Comparison of ENCODE assay signal across 23 cellular contexts in the genomic region with DNA sequence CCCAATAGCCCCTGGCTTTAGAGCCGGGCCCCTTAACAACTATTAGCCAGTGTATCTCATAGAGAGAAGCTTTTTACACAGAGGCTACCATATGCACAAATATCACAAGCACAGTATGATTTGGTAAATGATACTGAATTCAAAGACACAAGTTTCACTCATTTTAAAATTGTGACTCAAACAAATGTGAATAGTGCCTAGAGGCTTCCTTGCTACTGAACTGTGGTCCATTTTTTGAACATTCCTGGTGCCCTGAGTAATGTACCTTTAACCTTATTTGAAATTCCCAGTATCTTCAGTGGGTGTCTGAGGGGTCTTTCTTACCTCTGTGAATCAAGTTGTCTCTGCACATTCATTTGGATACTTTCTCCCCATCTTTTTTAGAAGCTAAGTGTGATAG.
DNase-seq lines count a peak whose midpoint lies in the region; ATAC-seq, FAIRE-seq and TF ChIP-seq lines count a peak whose summit lies in the region.
"Had no signal": no experiment of that assay in that cellular context is flagged by ENCODE, and none has a peak within 500 bp of the region (broad histone marks: within the 10 kb centered on the region; RNA-seq: fewer than 3 reads in every experiment).

No MANE protein-coding gene starts in this region.

- no peak overlapping the region for H3K9ac ChIP-seq in subcutaneous abdominal adipose tissue (ENCODE audit: low read length in 5 of 5)

- H3K36me3 ChIP-seq in bronchial epithelial cell (ENCODE audit: control insufficient read depth, insufficient read depth, low read length) (no peaks in the 10 kb centered on the region), subcutaneous abdominal adipose tissue (ENCODE audit: control insufficient read depth in 5 of 5, insufficient read depth in 5 of 5, low read length in 5 of 5) (no peaks in the 10 kb centered on the region), stomach (no peaks in the 10 kb centered on the region)
- H3K36me3 ChIP-seq: MG63 had no signal

- H3K27me3 Mint-ChIP-seq in activated T-cell treated with anti-CD3 and anti-CD28 coated beads, Interleukin-2, amount 50 U/mL, for 4 hours (ENCODE audit: low read depth) = no peaks in the 10 kb centered on the region
- H3K27me3 Mint-ChIP-seq: CD4-positive, alpha-beta memory T cell; effector memory CD8-positive, alpha-beta T cell; naive B cell had no signal

- no peak for TF ChIP-seq POLR2A in stomach (IDR thresholded peaks at IDR 0.05)

- no peak overlapping the region for H3K4me3 Mint-ChIP-seq in activated T-cell treated with anti-CD3 and anti-CD28 coated beads, Interleukin-2, amount 50 U/mL, for 4 hours
- H3K4me3 Mint-ChIP-seq: effector memory CD8-positive, alpha-beta T cell had no signal

- H3K27me3 ChIP-seq in bronchial epithelial cell (ENCODE audit: control insufficient read depth, insufficient read depth, low read length) (no peaks in the 10 kb centered on the region), subcutaneous abdominal adipose tissue (ENCODE audit: control insufficient read depth in 5 of 5, insufficient read depth in 4 of 5, low read length in 5 of 5) (no peaks in the 10 kb centered on the region), stomach (no peaks in the 10 kb centered on the region)
- H3K27me3 ChIP-seq: hepatocyte, MG63 had no signal

- no peak for DNase-seq in activated T-cell treated with anti-CD3 and anti-CD28 coated beads, Interleukin-2, amount 50 U/mL, for 4 hours
- DNase-seq in activated T-cell treated with anti-CD3 and anti-CD28 coated beads, Interleukin-2, amount 50 U/mL, for 48 hours = no peak
- DNase-seq in RPMI7951 (ENCODE audit: low read depth) (peak; percentile 54), bronchial epithelial cell (ENCODE audit: low read depth) (peak; percentile 44), stomach (no peak)
- DNase-seq: activated CD4-positive, alpha-beta T cell treated with anti-CD3 and anti-CD28 coated beads for 48 hours; amygdala; CD4-positive, alpha-beta memory T cell; DMS53; effector memory CD8-positive, alpha-beta T cell; islet precursor cell; MG63; naive B cell; NCI-H146; NCI-H82; small intestine; stimulated activated CD4-positive, alpha-beta T cell treated with anti-CD3 and anti-CD28 coated beads, Interleukin-4, amount 100 ng/mL, for 4 hours had no signal

- 78 to 100% (median 93%) methylated on average over 1 of the region's 1 CpG for WGBS in stomach, 5 donors

- no peak for FAIRE-seq in bronchial epithelial cell (lab: Jason Lieb, UNC)
- FAIRE-seq: H1, small intestine had no signal

- H3K4me3 ChIP-seq in bronchial epithelial cell (ENCODE audit: low read depth, low read length) = no peak overlapping the region
- no peak overlapping the region for H3K4me3 ChIP-seq in subcutaneous abdominal adipose tissue (ENCODE audit: low read depth in 1 of 5, low read length in 5 of 5)
- no peak overlapping the region for H3K4me3 ChIP-seq in stomach
- H3K4me3 ChIP-seq: hepatocyte, MG63, SK-N-MC had no signal

- H3K36me3 Mint-ChIP-seq in activated T-cell treated with anti-CD3 and anti-CD28 coated beads, Interleukin-2, amount 50 U/mL, for 4 hours (ENCODE audit: insufficient read depth) = peaks cover 19% of the 10 kb centered on the region

- no peak for TF ChIP-seq EP300 in stomach (IDR thresholded peaks at IDR 0.05)

- ATAC-seq in activated T-cell treated with anti-CD3 and anti-CD28 coated beads, Interleukin-2, amount 50 U/mL, for 4 hours = peak; percentile 19 to 47
- ATAC-seq in GM18861 (IDR thresholded peaks at IDR 0.05; ENCODE audit: unreplicated experiment) (no peak), GM21576 (IDR thresholded peaks at IDR 0.05; ENCODE audit: unreplicated experiment) (no peak)
- ATAC-seq: effector memory CD8-positive, alpha-beta T cell had no signal

- H3K27ac ChIP-seq in subcutaneous abdominal adipose tissue (ENCODE audit: low read depth, low read length) (peak overlapping the region; percentile 26), stomach (no peak overlapping the region)
- H3K27ac ChIP-seq: hepatocyte, SK-N-MC had no signal

- H3K9me3 ChIP-seq in subcutaneous abdominal adipose tissue (ENCODE audit: control insufficient read depth in 5 of 5, low read length in 5 of 5) (no peaks in the 10 kb centered on the region), stomach (no peaks in the 10 kb centered on the region)
- H3K9me3 ChIP-seq: MG63 had no signal

- intact Hi-C loops in stomach (cut with DNase I; ENCODE audit: low total_unique reads) = no loop called here

- H3K4me1 Mint-ChIP-seq in activated T-cell treated with anti-CD3 and anti-CD28 coated beads, Interleukin-2, amount 50 U/mL, for 4 hours (ENCODE audit: low read depth) = peaks cover 70% of the 10 kb centered on the region

- TF ChIP-seq CTCF in bronchial epithelial cell (IDR thresholded peaks at IDR 0.05; ENCODE audit: insufficient read depth, low read length, severe bottlenecking) = no peak
- no peak for TF ChIP-seq CTCF in stomach (IDR thresholded peaks at IDR 0.05)

- H3K4me1 ChIP-seq in subcutaneous abdominal adipose tissue (ENCODE audit: control insufficient read depth in 5 of 5, insufficient read depth in 5 of 5, low read length in 5 of 5) (peaks cover 0 to 31% (median 20%) of the 10 kb centered on the region in 5 donors), stomach (peaks cover 0 to 20% (median 5%) of the 10 kb centered on the region in 4 donors)

- no peaks in the 10 kb centered on the region for H3K9me3 Mint-ChIP-seq in activated T-cell treated with anti-CD3 and anti-CD28 coated beads, Interleukin-2, amount 50 U/mL, for 4 hours
- H3K9me3 Mint-ChIP-seq: CD4-positive, alpha-beta memory T cell; effector memory CD8-positive, alpha-beta T cell; naive B cell had no signal

Comparison
In these comparisons a context has a peak if more than half of its experiments do, and no peak if none do; other contexts are left out.
1. ATAC-seq: peak in activated T-cell treated with anti-CD3 and anti-CD28 coated beads, Interleukin-2, amount 50 U/mL, for 4 hours (2 of 2); none in GM18861 (single experiment) and GM21576 (single experiment).
2. DNase-seq: peak in RPMI7951 (single experiment) and bronchial epithelial cell (single experiment); none in activated T-cell treated with anti-CD3 and anti-CD28 coated beads, Interleukin-2, amount 50 U/mL, for 4 hours (single experiment), activated T-cell treated with anti-CD3 and anti-CD28 coated beads, Interleukin-2, amount 50 U/mL, for 48 hours (0 of 2) and stomach (single experiment).